Comparison of ENCODE assay signal across 8 cellular contexts in the genomic region with DNA sequence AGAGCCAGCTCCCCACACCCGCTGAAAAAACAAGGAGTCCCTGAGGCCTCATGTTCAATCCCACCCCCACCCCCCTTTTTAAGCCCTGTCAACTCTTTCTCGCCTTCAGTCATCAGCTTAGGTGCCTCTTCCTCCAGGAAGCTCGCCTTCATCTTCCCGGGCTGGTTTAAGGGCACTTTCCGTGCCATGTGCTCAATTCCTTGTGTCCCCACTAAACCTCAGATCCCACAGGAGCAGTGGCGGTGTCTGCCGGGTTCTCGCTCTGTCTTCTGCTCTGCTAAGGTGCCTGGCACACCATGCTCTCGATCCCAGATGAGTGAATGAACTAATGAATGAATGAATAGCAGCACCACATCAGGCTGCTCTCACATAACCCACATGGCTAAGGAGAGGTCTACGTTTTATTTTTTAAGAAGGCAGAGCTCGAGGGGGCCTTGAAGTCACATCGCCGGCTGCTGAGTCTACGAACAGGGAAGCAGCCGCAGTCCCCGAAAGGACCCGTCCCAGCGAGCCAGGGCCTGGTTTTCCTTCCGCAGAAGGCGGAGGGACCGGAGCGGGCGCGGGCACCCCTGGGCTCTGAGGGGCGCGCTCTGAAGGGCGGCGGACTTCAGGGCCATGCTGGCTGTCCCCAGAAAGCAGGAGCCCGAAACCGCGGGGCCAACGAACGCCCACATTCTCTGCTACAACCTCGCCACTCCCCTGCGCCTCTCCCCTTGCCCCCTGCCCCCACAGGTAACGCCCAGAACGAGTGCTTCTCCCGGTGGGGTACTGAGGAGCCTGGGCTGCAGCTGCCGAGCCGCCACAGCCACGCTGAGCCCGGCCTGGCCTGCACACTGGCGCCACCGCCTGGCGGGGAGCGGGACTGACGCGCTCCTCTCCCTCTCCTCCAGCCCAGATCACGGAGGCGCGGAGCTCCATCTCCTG.
DNase-seq lines count a peak whose midpoint lies in the region; ATAC-seq and TF ChIP-seq lines count a peak whose summit lies in the region.

No MANE protein-coding gene starts in this region.

- H3K79me1 ChIP-seq in mesenchymal stem cell (replicated peaks; ENCODE audit: low read length, poor library complexity, severe bottlenecking): no peaks in the 10 kb centered on the region

- H4K8ac ChIP-seq in mesenchymal stem cell (ENCODE audit: low read length): no peak overlapping the region

- peaks cover 0 to 5% of the 10 kb centered on the region in 2 experiments for H3K27me3 ChIP-seq in mesenchymal stem cell (ENCODE audit: control insufficient read depth in 1 of 2, insufficient read depth in 1 of 2, low read length in 2 of 2)

- peak overlapping the region; percentile 6 for H2BK15ac ChIP-seq in mesenchymal stem cell (ENCODE audit: low read depth, poor library complexity, severe bottlenecking)

- H3K9me3 ChIP-seq in mesenchymal stem cell (ENCODE audit: control insufficient read depth, low read length): no peaks in the 10 kb centered on the region

- peak overlapping the region; percentile 16 to 52 for H3K18ac ChIP-seq in mesenchymal stem cell (ENCODE audit: low read depth in 1 of 2, low read length in 2 of 2)

- DNase-seq in AG04449 (ENCODE audit: low read depth, low spot score) (no peak), NCI-H226 (peak; percentile 43), mesenchymal stem cell (peak; percentile 65)
- peak; percentile 80 for DNase-seq in activated CD4-positive, alpha-beta T cell treated with anti-CD3 and anti-CD28 coated beads, Interleukin-2, amount 50 U/mL, for 48 hours
- peak; percentile 48 for DNase-seq in effector CD4-positive, alpha-beta T cell
- DNase-seq in stimulated activated CD8-positive, alpha-beta memory T cell treated with anti-CD3 and anti-CD28 coated beads, Interleukin-12 subunit alpha, Interleukin-12 subunit beta, amount 100 ng/mL, for 1 hour (ENCODE audit: low read depth): peak; percentile 41

- no peak overlapping the region for H3K14ac ChIP-seq in mesenchymal stem cell (ENCODE audit: low read length in 2 of 2)

- H2BK120ac ChIP-seq in mesenchymal stem cell (ENCODE audit: low read depth, low read length): no peak overlapping the region

- H2BK5ac ChIP-seq in mesenchymal stem cell (ENCODE audit: low read depth, low read length, poor library complexity, severe bottlenecking): no peak overlapping the region

- peak overlapping the region; percentile 78 for H3K4me2 ChIP-seq in mesenchymal stem cell (ENCODE audit: low read length, poor library complexity, severe bottlenecking)

- H3K36me3 ChIP-seq in mesenchymal stem cell (ENCODE audit: control insufficient read depth in 1 of 2, insufficient read depth in 2 of 2, low read depth in 1 of 2, low read length in 2 of 2): no peaks in the 10 kb centered on the region

- no peak overlapping the region for H3K23ac ChIP-seq in mesenchymal stem cell (ENCODE audit: low read length in 2 of 2)

- H3K27ac ChIP-seq in mesenchymal stem cell (ENCODE audit: low read length, poor library complexity, severe bottlenecking): no peak overlapping the region

- H3K4me3 ChIP-seq in AG04449 (ENCODE audit: low read depth, low read length) (peak overlapping the region; percentile 52), mesenchymal stem cell (ENCODE audit: insufficient read depth in 1 of 2, low read depth in 1 of 2, low read length in 2 of 2) (peak overlapping the region; percentile 50 to 75)

- TF ChIP-seq CTCF in AG04449 (IDR thresholded peaks at IDR 0.05; ENCODE audit: insufficient read depth, low read length, missing control alignments): peak; percentile 100

- H2BK12ac ChIP-seq in mesenchymal stem cell (ENCODE audit: low read length in 2 of 2): peak overlapping the region in 1 of 2 experiments; percentile 24

- H3K4ac ChIP-seq in mesenchymal stem cell (ENCODE audit: low read depth in 1 of 2, low read length in 2 of 2): no peak overlapping the region

- ATAC-seq in GM18867 (IDR thresholded peaks at IDR 0.05; ENCODE audit: unreplicated experiment) (peak; percentile 85), HG03066 (IDR thresholded peaks at IDR 0.05; ENCODE audit: low read depth, unreplicated experiment) (peak; percentile 83)

- H2AFZ ChIP-seq in mesenchymal stem cell (ENCODE audit: low read depth, low read length): peak overlapping the region; percentile 55

- POLR2A ChIA-PET in AG04449 (lab: Yijun Ruan, JAX): interaction anchor here (0.6 to 1.0 kb wide), 2 partner anchors 516 to 519 kb away, joined by 3 to 4 read pairs; no protein-coding TSS in a partner anchor

- H3K4me1 ChIP-seq in mesenchymal stem cell (ENCODE audit: control insufficient read depth, insufficient read depth, low read depth, low read length): peaks cover 7% of the 10 kb centered on the region

- H4K91ac ChIP-seq in mesenchymal stem cell (ENCODE audit: low read length): no peak overlapping the region

- H2AK5ac ChIP-seq in mesenchymal stem cell (ENCODE audit: low read length, severe bottlenecking): no peak overlapping the region

- CTCF ChIA-PET in AG04449 (lab: Yijun Ruan, JAX): interaction anchor here (0.6 to 6.9 kb wide), 82 partner anchors 7 to 597 kb away, joined by 3 to 146 read pairs (median 4); a partner anchor contains a TSS

- WGBS in mesenchymal stem cell: 19% methylated on average over 24 of the region's 51 CpGs

- peak overlapping the region; percentile 68 for H3K9ac ChIP-seq in mesenchymal stem cell (ENCODE audit: low read length)
